8 cellular contexts compared by ENCODE assay signal in the genomic region with DNA sequence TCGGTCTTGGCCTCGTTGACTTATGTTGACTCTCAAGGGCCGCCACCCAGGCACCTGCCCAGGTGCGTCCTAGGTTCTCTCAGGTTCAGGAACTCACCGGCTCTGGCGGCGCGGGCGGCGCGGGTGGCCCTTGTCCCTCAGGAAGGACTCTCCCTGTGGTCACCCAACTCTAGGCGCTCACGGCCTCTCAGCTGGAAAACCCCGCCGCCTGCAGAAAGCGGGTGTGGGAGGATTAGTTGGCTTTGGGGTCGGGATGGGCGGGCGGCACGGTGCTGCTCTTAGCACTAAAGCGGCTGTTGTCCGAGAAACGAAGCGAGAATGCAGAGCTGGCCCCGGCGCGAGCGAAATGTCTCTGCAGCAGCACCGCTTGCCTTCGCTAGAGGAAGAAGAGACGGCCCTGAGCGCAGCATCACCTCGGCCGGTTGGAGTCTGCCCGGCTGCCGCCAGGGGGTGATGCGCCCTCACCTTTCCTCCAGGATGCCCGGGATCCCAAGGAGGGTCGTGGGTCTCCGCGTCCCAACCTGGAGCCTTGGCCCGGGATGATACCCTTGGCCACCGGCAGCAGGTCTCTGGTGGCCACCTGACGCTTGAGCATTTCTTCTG. TPM values are rescaled to one million over a fixed set of nuclear protein-coding genes. Genes with fewer than 3 reads are reported as not detected.
DNase-seq lines count a peak whose midpoint lies in the region; ATAC-seq and TF ChIP-seq lines count a peak whose summit lies in the region.

No MANE protein-coding gene starts in this region.

- intact Hi-C loops in heart right ventricle (cut with DNase I) (loop anchor here in 7 of 10 donors (1.0 to 5.0 kb wide), 4 partner anchors 173 to 175 kb away; no protein-coding TSS in a partner anchor), posterior cingulate gyrus (cut with DNase I) (loop anchor here (1.0 kb wide), 1 partner anchor 175 kb away; no protein-coding TSS in a partner anchor)

- CTCF ChIA-PET in RWPE1 (lab: Yijun Ruan, JAX): no interaction called here

- WGBS in heart right ventricle, 2 donors: 10% methylated on average over 44 of the region's 44 CpGs

- H3K36me3 ChIP-seq in heart right ventricle: no peaks in the 10 kb centered on the region

- no peaks in the 10 kb centered on the region for H3K9me3 ChIP-seq in heart right ventricle

- ATAC-seq in heart right ventricle (peak; percentile 63 to 93 (median 80)), HG02763 (IDR thresholded peaks at IDR 0.05; ENCODE audit: unreplicated experiment) (no peak), GM19324 (IDR thresholded peaks at IDR 0.05; ENCODE audit: low FRiP score, unreplicated experiment) (no peak)

- TF ChIP-seq CTCF in GM12875 (IDR thresholded peaks at IDR 0.05; ENCODE audit: borderline replicate concordance, insufficient read depth, low read depth, low read length) (peak; percentile 80), heart right ventricle (IDR thresholded peaks at IDR 0.05) (peak; percentile 33 to 75 (median 71)), RWPE1 (conservative IDR thresholded peaks at IDR 0.05; ENCODE audit: low read depth) (no peak)

- H3K27ac ChIP-seq in heart right ventricle (no peak overlapping the region), RWPE1 (no peak overlapping the region)

- peak; percentile 68 for DNase-seq in NCI-H146 (lab: John Stamatoyannopoulos, UW)
- DNase-seq in activated naive CD4-positive, alpha-beta T cell treated with anti-CD3 and anti-CD28 coated beads, Interleukin-2, amount 50 U/mL, for 16 hours: peak; percentile 21
- DNase-seq in heart right ventricle: peak; percentile 37 to 49
- peak; percentile 66 to 96 (median 74) for DNase-seq in posterior cingulate gyrus
- DNase-seq in RWPE1 (ENCODE audit: low spot score): no peak

- POLR2A ChIA-PET in RWPE1 (lab: Yijun Ruan, JAX; ENCODE audit: low non-redundant PET): no interaction called here

- no peak overlapping the region for H3K4me3 ChIP-seq in GM12875 (ENCODE audit: low read depth, low read length)
- peak overlapping the region in 4 of 10 donors; percentile 9 to 23 (median 14) for H3K4me3 ChIP-seq in heart right ventricle

- H3K27me3 ChIP-seq in heart right ventricle: peaks cover 0 to 41% (median 30%) of the 10 kb centered on the region in 7 donors

- H3K4me1 ChIP-seq in heart right ventricle: peaks cover 0 to 10% (median 6%) of the 10 kb centered on the region in 9 donors

RNA-seq across cellular contexts. Expression of a gene that starts 8.1 kb away (rescaled TPM):
- total RNA-seq in heart right ventricle: 10 to 100 TPM in 3 of 10 donors, 1 to 10 TPM in 7; 7.5 to 12.8 (median 9.2) TPM
- 1 to 10 TPM; 6.0 to 7.7 TPM for polyA plus RNA-seq in heart right ventricle

RNA-seq across cellular contexts. Expression of a gene that starts 44.9 kb away (rescaled TPM):
- total RNA-seq in heart right ventricle: 10 to 100 TPM; 10.2 to 19.2 (median 13.7) TPM
- polyA plus RNA-seq in heart right ventricle: 1 to 10 TPM; 5.6 to 7.9 TPM

Comparison
In these comparisons a context has a peak if more than half of its experiments do, and no peak if none do; other contexts are left out.
1. ATAC-seq: peak in heart right ventricle (8 of 8); none in HG02763 (single experiment) and GM19324 (single experiment).